Comparison of ENCODE assay signal across 8 cellular contexts in genomic region chr7:7566651-7567611, GRCh38. TPM values are rescaled to one million over a fixed set of nuclear protein-coding genes. Genes with fewer than 3 reads are reported as not detected.
DNase-seq lines count a peak whose midpoint lies in the region; ATAC-seq lines count a peak whose summit lies in the region.

Gene MIOS, plus strand, starts transcription at chr7:7566884. Its CDS starts 5,592 bp downstream, at chr7:7572476.

- H3K27ac ChIP-seq in BLaER1 treated with 17β-estradiol and CSF1 and Interleukin-3, amounts not matched to agents 10 nM and 100 nM: peak within 1 kb of the TSS; percentile 92 to 98 (median 96)

- ATAC-seq in GM19035 (IDR thresholded peaks at IDR 0.05; ENCODE audit: unreplicated experiment) (peak; percentile 72), HG03280 (IDR thresholded peaks at IDR 0.05; ENCODE audit: unreplicated experiment) (peak; percentile 79)

- H3K9ac ChIP-seq in BLaER1 treated with 17β-estradiol and CSF1 and Interleukin-3, amounts not matched to agents 10 nM and 100 nM: peak within 1 kb of the TSS; percentile 94 to 99 (median 97)

- peak; percentile 26 for DNase-seq in NCI-H748 treated with DMSO at 0.1 percent for 48 hours (lab: John Stamatoyannopoulos, UW)
- DNase-seq in activated CD8-positive, alpha-beta memory T cell treated with anti-CD3 and anti-CD28 coated beads for 24 hours: peak; percentile 94
- DNase-seq in effector CD4-positive, alpha-beta T cell: peak; percentile 73
- peak; percentile 70 to 78 for DNase-seq in lung microvascular endothelial cell (ENCODE audit: low read depth in 2 of 2)
- DNase-seq in stimulated activated CD4-positive, alpha-beta T cell treated with anti-CD3 and anti-CD28 coated beads, TNF-alpha, amount 100 ng/mL, for 48 hours (ENCODE audit: low read depth in 3 of 3): peak; percentile 59 to 75 (median 61)

- no peaks in the 10 kb centered on the region for H3K27me3 ChIP-seq in BLaER1 treated with 17β-estradiol and CSF1 and Interleukin-3, amounts not matched to agents 10 nM and 100 nM

- H4K20me1 ChIP-seq in BLaER1 treated with 17β-estradiol and CSF1 and Interleukin-3, amounts not matched to agents 10 nM and 100 nM: peaks cover 0 to 3% (median 0%) of the 10 kb centered on the region in 11 experiments; a peak in 2 of 22 replicates

- peaks cover 4 to 25% (median 21%) of the 10 kb centered on the region in 11 experiments; a peak in 20 of 22 replicates for H3K9me3 ChIP-seq in BLaER1 treated with 17β-estradiol and CSF1 and Interleukin-3, amounts not matched to agents 10 nM and 100 nM (replicated peaks in 1 of 11)

- H3K4me3 ChIP-seq in BLaER1 treated with 17β-estradiol and CSF1 and Interleukin-3, amounts not matched to agents 10 nM and 100 nM: peak within 1 kb of the TSS; percentile 76 to 99 (median 94)

- peaks cover 11 to 27% (median 23%) of the 10 kb centered on the region in 11 experiments; a peak in 21 of 22 replicates for H3K36me3 ChIP-seq in BLaER1 treated with 17β-estradiol and CSF1 and Interleukin-3, amounts not matched to agents 10 nM and 100 nM

- H3K4me1 ChIP-seq in BLaER1 treated with 17β-estradiol and CSF1 and Interleukin-3, amounts not matched to agents 10 nM and 100 nM: peaks cover 22 to 67% (median 28%) of the 10 kb centered on the region in 10 experiments

- peak within 1 kb of the TSS; percentile 73 to 98 (median 89) for H3K4me2 ChIP-seq in BLaER1 treated with 17β-estradiol and CSF1 and Interleukin-3, amounts not matched to agents 10 nM and 100 nM

RNA-seq across cellular contexts. Expression of gene MIOS, which starts in this region (rescaled TPM):
- 12.9 and 14.3 TPM in 2 replicates for total RNA-seq in lung microvascular endothelial cell

Comparison
In these comparisons a context has a peak if more than half of its experiments do, and no peak if none do; other contexts are left out.
1. Peak in every context shown above with its lines: DNase-seq, ATAC-seq, H3K4me3 ChIP-seq and H3K27ac ChIP-seq.
2. DNase-seq: peak in every context shown above with its lines; median percentile 94 in activated CD8-positive, alpha-beta memory T cell treated with anti-CD3 and anti-CD28 coated beads for 24 hours; 74 in lung microvascular endothelial cell; 73 in effector CD4-positive, alpha-beta T cell; 61 in stimulated activated CD4-positive, alpha-beta T cell treated with anti-CD3 and anti-CD28 coated beads, TNF-alpha, amount 100 ng/mL, for 48 hours; 26 in NCI-H748 treated with DMSO at 0.1 percent for 48 hours.